ENCODE assay signal across 27 cellular contexts in the genomic region with DNA sequence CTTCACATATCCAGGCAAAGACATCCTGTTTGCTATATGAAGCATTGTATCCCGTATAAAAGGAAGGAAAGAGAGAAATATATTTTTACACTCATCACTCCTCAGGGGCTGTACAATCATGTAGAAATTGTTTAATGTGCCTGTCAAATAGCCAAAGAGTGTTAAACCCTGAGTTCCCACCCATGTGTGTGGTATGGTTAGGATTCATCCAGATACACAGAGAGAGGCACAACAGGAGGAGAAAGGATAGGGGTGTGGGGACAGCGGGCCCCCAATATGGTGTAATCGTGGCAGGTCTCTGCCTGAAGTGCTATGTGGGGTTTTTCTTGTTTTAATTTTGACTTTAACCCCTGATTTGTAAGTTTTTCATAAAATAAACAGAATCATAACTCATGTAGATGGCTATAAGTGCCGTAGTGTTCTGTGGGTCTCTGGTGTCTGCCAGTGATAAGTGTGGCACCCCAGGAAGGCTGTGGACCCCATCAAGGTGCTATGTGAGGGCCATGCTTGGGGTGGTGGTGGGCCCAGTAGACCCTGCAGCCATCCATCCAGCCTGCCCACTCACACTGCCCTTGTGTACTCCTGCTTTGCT. TPM values are rescaled to one million over a fixed set of nuclear protein-coding genes. Genes with fewer than 3 reads are reported as not detected.
"Had no signal": no experiment of that assay in that cellular context is flagged by ENCODE, and none has a peak within 500 bp of the region (broad histone marks: within the 10 kb centered on the region; RNA-seq: fewer than 3 reads in every experiment).

No MANE protein-coding gene starts in this region.

- H3K4me3 ChIP-seq: colonic mucosa, coronary artery, dorsolateral prefrontal cortex, esophagus muscularis mucosa, esophagus squamous epithelium, gastrocnemius medialis, gastroesophageal sphincter, heart left ventricle, heart right ventricle, hepatocyte had no signal

- FAIRE-seq: colon, endometrium, frontal cortex had no signal

- H3K79me2 ChIP-seq: hepatocyte had no signal

- H3K9me3 Mint-ChIP-seq: dendritic cell treated with granulocyte-macrophage colony-stimulating factor and Interleukin-4, amounts not matched to agents 40 ng/mL and 50 ng/mL, for 4 days; effector memory CD8-positive, alpha-beta T cell; endodermal cell had no signal

- H3K9me3 ChIP-seq: colonic mucosa, esophagus muscularis mucosa, esophagus squamous epithelium, gastrocnemius medialis, gastroesophageal sphincter, heart left ventricle, heart right ventricle had no signal

- H3K4me1 ChIP-seq: colonic mucosa, esophagus muscularis mucosa, esophagus squamous epithelium, foreskin keratinocyte, gastrocnemius medialis, gastroesophageal sphincter had no signal

- H3K36me3 ChIP-seq: colonic mucosa, esophagus squamous epithelium, gastrocnemius medialis, gastroesophageal sphincter, heart left ventricle, heart right ventricle had no signal

- H3K27me3 ChIP-seq: colonic mucosa, esophagus squamous epithelium, gastrocnemius medialis, heart left ventricle had no signal

- DNase-seq: colonic mucosa; cortex of kidney; dorsolateral prefrontal cortex; effector CD4-positive, alpha-beta T cell; effector CD8-positive, alpha-beta T cell; effector memory CD4-positive, alpha-beta T cell; effector memory CD8-positive, alpha-beta T cell; endodermal cell; erythroblast; esophagus squamous epithelium; foreskin fibroblast; foreskin keratinocyte; foreskin melanocyte; gastrocnemius medialis; glutamatergic neuron; head of caudate nucleus; heart left ventricle; heart right ventricle had no signal

- H3K4me1 Mint-ChIP-seq: endodermal cell had no signal

- H2AFZ ChIP-seq: hepatocyte had no signal

- H3K4me2 ChIP-seq: hepatocyte had no signal

- H3K27ac ChIP-seq: colonic mucosa, coronary artery, dorsolateral prefrontal cortex, epithelial cell of prostate, esophagus muscularis mucosa, esophagus squamous epithelium, foreskin keratinocyte, gastrocnemius medialis, gastroesophageal sphincter, heart left ventricle, heart right ventricle, hepatocyte had no signal

- H3K4me3 Mint-ChIP-seq: dendritic cell treated with granulocyte-macrophage colony-stimulating factor and Interleukin-4, amounts not matched to agents 40 ng/mL and 50 ng/mL, for 4 days; effector memory CD8-positive, alpha-beta T cell; endodermal cell had no signal

- H3K27ac Mint-ChIP-seq: dendritic cell treated with granulocyte-macrophage colony-stimulating factor and Interleukin-4, amounts not matched to agents 40 ng/mL and 50 ng/mL, for 4 days; effector memory CD8-positive, alpha-beta T cell; endodermal cell had no signal

RNA-seq across cellular contexts. Expression of a gene that starts 34.1 kb away (rescaled TPM):
- total RNA-seq: frontal cortex had no signal
